15 cellular contexts compared by ENCODE assay signal in the genomic region with DNA sequence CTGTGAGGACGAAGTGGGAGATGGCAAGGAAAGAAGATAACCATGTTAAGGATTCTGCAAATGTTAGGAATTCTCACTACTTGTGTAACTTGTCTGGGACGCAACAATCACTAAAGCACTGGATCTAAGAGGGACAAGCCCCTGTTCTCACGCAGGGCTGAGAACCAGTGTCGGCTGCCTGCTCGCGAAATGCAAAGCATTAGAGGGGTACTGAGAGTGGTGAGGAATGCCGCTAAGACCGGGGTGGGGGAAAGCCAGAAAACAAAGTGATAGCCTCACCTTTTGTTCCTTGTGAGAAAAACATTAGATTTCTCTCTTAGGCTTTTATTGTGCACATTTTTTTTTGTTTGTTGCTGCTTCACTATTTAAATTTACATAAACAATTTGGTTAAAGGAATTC.
DNase-seq lines count a peak whose midpoint lies in the region; ATAC-seq, FAIRE-seq and TF ChIP-seq lines count a peak whose summit lies in the region.
"Had no signal": no experiment of that assay in that cellular context is flagged by ENCODE, and none has a peak within 500 bp of the region (broad histone marks: within the 10 kb centered on the region; RNA-seq: fewer than 3 reads in every experiment).

No MANE protein-coding gene starts in this region.

- CTCF ChIA-PET in H1 (lab: Charles Lee; ENCODE audit: partially characterized antibody), result no interaction called here

- intact Hi-C loops in gastrocnemius medialis (cut with DNase I; ENCODE audit: low total_unique reads), result no loop called here

- no peak for ATAC-seq in gastrocnemius medialis
- no peak for ATAC-seq in effector memory CD8-positive, alpha-beta T cell (replicated peaks)
- no peak for ATAC-seq in GM21619 (IDR thresholded peaks at IDR 0.05; ENCODE audit: unreplicated experiment)

- H3K79me1 ChIP-seq in H1 (ENCODE audit: low read depth, low read length), result no peaks in the 10 kb centered on the region
- H3K79me1 ChIP-seq in mesendoderm (ENCODE audit: low read length), result no peaks in the 10 kb centered on the region

- no peaks in the 10 kb centered on the region for H3K27me3 Mint-ChIP-seq in effector memory CD8-positive, alpha-beta T cell
- H3K27me3 Mint-ChIP-seq: B cell; CD4-positive, alpha-beta T cell; IgD-negative memory B cell had no signal

- no peak for TF ChIP-seq EP300 in H1 (IDR thresholded peaks at IDR 0.05; ENCODE audit: borderline replicate concordance in 1 of 2, low read depth in 2 of 2, low read length in 2 of 2)

- TF ChIP-seq POLR2A in H1 (IDR thresholded peaks at IDR 0.05; ENCODE audit: control extremely low read depth in 1 of 2, low read depth in 2 of 2, low read length in 2 of 2) (no peak), gastrocnemius medialis (IDR thresholded peaks at IDR 0.05) (no peak)

- H3K4me1 Mint-ChIP-seq in effector memory CD8-positive, alpha-beta T cell (ENCODE audit: low read depth in 2 of 2), result no peaks in the 10 kb centered on the region
- H3K4me1 Mint-ChIP-seq: B cell had no signal

- H3K18ac ChIP-seq in H1 (ENCODE audit: extremely low read depth, low read length), result no peak overlapping the region
- H3K18ac ChIP-seq in mesendoderm (ENCODE audit: low read length), result no peak overlapping the region

- H3K4me1 ChIP-seq in H1 (replicated peaks in 1 of 4; ENCODE audit: control insufficient read depth in 3 of 4, insufficient read depth in 4 of 4, low read length in 3 of 4), result peaks cover 0 to 2% (median 0%) of the 10 kb centered on the region in 4 experiments; a peak in 1 of 7 replicates
- no peaks in the 10 kb centered on the region for H3K4me1 ChIP-seq in mesendoderm (ENCODE audit: control insufficient read depth, low read depth, low read length)
- peaks cover 19 to 21% of the 10 kb centered on the region in 2 donors for H3K4me1 ChIP-seq in gastrocnemius medialis

- WGBS in H1 (ENCODE audit: extremely low coverage in 1 of 2, insufficient coverage in 1 of 2, insufficient read length in 1 of 2, insufficient replicate concordance in 2 of 2, low coverage in 1 of 2, low lambda C conversion rate in 2 of 2, missing lambda C conversion rate in 1 of 2), 2 experiments, result 75% methylated on average over 8 of the region's 8 CpGs; no CpG with 5 or more reads in 1 of the 2 experiments
- WGBS in mesendoderm (ENCODE audit: extremely low coverage, insufficient coverage, low lambda C conversion rate), result no CpG with 5 or more reads among the region's 8 CpGs

- no peak overlapping the region for H3K27ac ChIP-seq in H1 (ENCODE audit: low read depth, low read length)
- H3K27ac ChIP-seq in mesendoderm (ENCODE audit: low read depth, low read length), result no peak overlapping the region
- peak overlapping the region; percentile 41 to 84 (median 65) for H3K27ac ChIP-seq in gastrocnemius medialis

- TF ChIP-seq RAD21 in H1 (IDR thresholded peaks at IDR 0.05 in 1 of 2, conservative IDR thresholded peaks at IDR 0.05 in 1 of 2; ENCODE audit: low read depth in 2 of 2, low read length in 2 of 2), result no peak

- H2BK15ac ChIP-seq in H1 (ENCODE audit: low read length), result peak overlapping the region; percentile 50; the same call in 1 of the 2 replicates
- no peak overlapping the region for H2BK15ac ChIP-seq in mesendoderm (replicated peaks; ENCODE audit: low read depth)

- H2BK5ac ChIP-seq in H1 (ENCODE audit: low read depth, low read length) (no peak overlapping the region; the same call in 1 of the 2 replicates), mesendoderm (ENCODE audit: low read length) (no peak overlapping the region)

- H2AK5ac ChIP-seq in H1 (ENCODE audit: low read depth, low read length), result no peak overlapping the region; the same call in 1 of the 2 replicates
- no peak overlapping the region for H2AK5ac ChIP-seq in mesendoderm (ENCODE audit: low read length)

- H4K20me1 ChIP-seq in H1 (replicated peaks in 1 of 2; ENCODE audit: control insufficient read depth in 1 of 2, insufficient read depth in 2 of 2, low read length in 2 of 2), result no peaks in the 10 kb centered on the region

- no peak overlapping the region for H3K27ac Mint-ChIP-seq in effector memory CD8-positive, alpha-beta T cell
- H3K27ac Mint-ChIP-seq: B cell; CD4-positive, alpha-beta T cell; IgD-negative memory B cell had no signal

- no peaks in the 10 kb centered on the region for H3K79me2 ChIP-seq in H1 (ENCODE audit: control insufficient read depth in 1 of 2, insufficient read depth in 2 of 2, low read length in 2 of 2)
- H3K79me2 ChIP-seq in mesendoderm (ENCODE audit: control insufficient read depth, insufficient read depth, low read length), result no peaks in the 10 kb centered on the region

- DNase-seq in H7 (peak; percentile 62), H1 (ENCODE audit: low read depth in 1 of 2, low spot score in 2 of 2) (no peak), mesendoderm (peak; percentile 10), gastrocnemius medialis (no peak), GF-D8 (lab: John Stamatoyannopoulos, UW) (no peak)
- no peak for DNase-seq in effector memory CD8-positive, alpha-beta T cell
- DNase-seq: ACHN; C1 segment of cervical spinal cord; Calu3; CD4-positive, alpha-beta T cell; DMS 273 treated with DMSO at 0.1 percent for 48 hours had no signal

- H4K8ac ChIP-seq in H1 (ENCODE audit: extremely low read depth, insufficient read depth, low read length) (no peak overlapping the region), mesendoderm (ENCODE audit: low read depth, low read length) (no peak overlapping the region)

- H4K91ac ChIP-seq in H1 (replicated peaks; ENCODE audit: insufficient read length, low read length), result no peak overlapping the region

- H2AFZ ChIP-seq in H1 (ENCODE audit: low read length), result no peak overlapping the region

- no peak overlapping the region for H2BK20ac ChIP-seq in H1 (ENCODE audit: low read length)

- H3K56ac ChIP-seq in H1 (replicated peaks; ENCODE audit: insufficient read length, low read depth, low read length) (no peak overlapping the region), mesendoderm (ENCODE audit: low read length) (no peak overlapping the region)

- H3K4ac ChIP-seq in H1 (replicated peaks; ENCODE audit: insufficient read length, low read depth, low read length), result no peak overlapping the region
- no peak overlapping the region for H3K4ac ChIP-seq in mesendoderm (ENCODE audit: low read depth, low read length)

- no peak overlapping the region for H3K14ac ChIP-seq in H1 (ENCODE audit: insufficient read length)

- no peaks in the 10 kb centered on the region for H3K36me3 ChIP-seq in H7 (replicated peaks; ENCODE audit: control insufficient read depth, insufficient read depth, low read length)
- no peaks in the 10 kb centered on the region for H3K36me3 ChIP-seq in H1 (ENCODE audit: control insufficient read depth in 2 of 4, insufficient read depth in 4 of 4, low read length in 3 of 4)
- no peaks in the 10 kb centered on the region for H3K36me3 ChIP-seq in mesendoderm (ENCODE audit: control insufficient read depth, insufficient read depth, low read length)
- no peaks in the 10 kb centered on the region for H3K36me3 ChIP-seq in gastrocnemius medialis

- no peaks in the 10 kb centered on the region for H3K27me3 ChIP-seq in H7 (ENCODE audit: control insufficient read depth, insufficient read depth, low read length)
- H3K27me3 ChIP-seq in H1 (replicated peaks in 1 of 4; ENCODE audit: control insufficient read depth in 3 of 4, extremely low read depth in 1 of 4, insufficient read depth in 3 of 4, low read length in 3 of 4), result no peaks in the 10 kb centered on the region
- no peaks in the 10 kb centered on the region for H3K27me3 ChIP-seq in mesendoderm (ENCODE audit: insufficient read depth, low read length, poor library complexity)
- no peaks in the 10 kb centered on the region for H3K27me3 ChIP-seq in gastrocnemius medialis

- H2BK120ac ChIP-seq in H1 (replicated peaks; ENCODE audit: low read depth, low read length), result no peak overlapping the region
- no peak overlapping the region for H2BK120ac ChIP-seq in mesendoderm (ENCODE audit: low read depth, low read length)

- no peak overlapping the region for H3K4me2 ChIP-seq in H1 (ENCODE audit: insufficient read depth in 1 of 2, low read depth in 2 of 2, low read length in 2 of 2)
- no peak overlapping the region for H3K4me2 ChIP-seq in mesendoderm (ENCODE audit: low read length)

- H3K23me2 ChIP-seq in H1 (ENCODE audit: low read depth, low read length), result no peaks in the 10 kb centered on the region

- H3K4me3 Mint-ChIP-seq in effector memory CD8-positive, alpha-beta T cell, result no peak overlapping the region
- H3K4me3 Mint-ChIP-seq: B cell; CD4-positive, alpha-beta T cell; IgD-negative memory B cell had no signal

- H3K4me3 ChIP-seq in H7 (ENCODE audit: insufficient read depth, low read depth, low read length) (no peak overlapping the region), H1 (ENCODE audit: extremely low read depth in 1 of 4, insufficient read depth in 2 of 4, low read depth in 3 of 4, low read length in 4 of 4) (no peak overlapping the region), mesendoderm (ENCODE audit: low read length) (no peak overlapping the region), gastrocnemius medialis (no peak overlapping the region)

- H3K9ac ChIP-seq in H1 (replicated peaks in 1 of 4; ENCODE audit: extremely low read depth in 1 of 4, low read depth in 3 of 4, low read length in 3 of 4) (no peak overlapping the region), mesendoderm (ENCODE audit: low read length) (no peak overlapping the region)

- H3K9me3 Mint-ChIP-seq in effector memory CD8-positive, alpha-beta T cell, result no peaks in the 10 kb centered on the region
- H3K9me3 Mint-ChIP-seq: CD4-positive, alpha-beta T cell; IgD-negative memory B cell had no signal

- no peaks in the 10 kb centered on the region for H3K36me3 Mint-ChIP-seq in effector memory CD8-positive, alpha-beta T cell (ENCODE audit: insufficient read depth)

- in situ Hi-C loops in gastrocnemius medialis (cut with MboI; ENCODE audit: low sequenced_read_pairs in 4 of 4), result no loop called here

- no peak for TF ChIP-seq CTCF in H1 (IDR thresholded peaks at IDR 0.05; ENCODE audit: control extremely low read depth in 1 of 3, insufficient read depth in 1 of 3, low read depth in 1 of 3, low read length in 3 of 3)
- TF ChIP-seq CTCF in gastrocnemius medialis (IDR thresholded peaks at IDR 0.05 in 4 of 5, conservative IDR thresholded peaks at IDR 0.05 in 1 of 5), result no peak

- POLR2A ChIA-PET in H1 (lab: Charles Lee; ENCODE audit: partially characterized antibody), result no interaction called here

- H2BK12ac ChIP-seq in H1 (ENCODE audit: low read depth, low read length), result no peak overlapping the region

- peak; percentile 77 for FAIRE-seq in H1 (lab: Jason Lieb, UNC)
- FAIRE-seq: GM12891 had no signal

- H3K23ac ChIP-seq in H1 (ENCODE audit: insufficient read length) (no peak overlapping the region), mesendoderm (ENCODE audit: low read length) (no peak overlapping the region)

- H3K9me3 ChIP-seq in H1 (ENCODE audit: insufficient read depth in 2 of 2, low read depth in 1 of 2, low read length in 1 of 2), result no peaks in the 10 kb centered on the region
- H3K9me3 ChIP-seq in gastrocnemius medialis, result no peaks in the 10 kb centered on the region

- H4K5ac ChIP-seq in H1 (ENCODE audit: insufficient read length, low read depth, low read length) (no peak overlapping the region), mesendoderm (ENCODE audit: low read length) (no peak overlapping the region)

TF ChIP-seq in H1, 55 proteins besides CTCF, POLR2A, EP300 and RAD21 (continues in another document):
- TF ChIP-seq SP2 (IDR thresholded peaks at IDR 0.05; ENCODE audit: low read length) (no peak), RNF2 (IDR thresholded peaks at IDR 0.05; ENCODE audit: borderline replicate concordance, low read depth, low read length, missing control alignments, poor library complexity, severe bottlenecking) (no peak)

Comparison
In these comparisons a context has a peak if more than half of its experiments do, and no peak if none do; other contexts are left out.
1. DNase-seq: peak in H7 (single experiment) and mesendoderm (single experiment); none in H1 (0 of 2), gastrocnemius medialis (0 of 2), effector memory CD8-positive, alpha-beta T cell (0 of 3) and GF-D8 (single experiment).
2. H3K27ac ChIP-seq: peak in gastrocnemius medialis (4 of 4); none in H1 (single experiment) and mesendoderm (single experiment).